ENCODE assay signal across 8 cellular contexts in genomic region chr2:220533485-220533884, GRCh38.
DNase-seq lines count a peak whose midpoint lies in the region; ATAC-seq lines count a peak whose summit lies in the region.

No MANE protein-coding gene starts in this region.

- CTCF ChIA-PET in activated CD4-positive, alpha-beta T cell treated with anti-CD3 and anti-CD28 coated beads, Interleukin-2, amount 10 ng/mL, durations not matched to agents 7 days and 5 days (lab: Charles Lee), result no interaction called here

- no peak overlapping the region for H3K4me3 ChIP-seq in effector memory CD4-positive, alpha-beta T cell (ENCODE audit: insufficient read depth, low read depth, low read length, poor library complexity, severe bottlenecking)

- no peaks in the 10 kb centered on the region for H3K27me3 Mint-ChIP-seq in activated CD4-positive, alpha-beta T cell treated with anti-CD3 and anti-CD28 coated beads, Interleukin-2, amount 10 ng/mL, durations not matched to agents 7 days and 5 days

- POLR2A ChIA-PET in activated CD4-positive, alpha-beta T cell treated with anti-CD3 and anti-CD28 coated beads, Interleukin-2, amount 10 ng/mL, durations not matched to agents 7 days and 5 days (lab: Charles Lee), result no interaction called here

- peaks cover 10% of the 10 kb centered on the region for H3K9me3 Mint-ChIP-seq in activated CD4-positive, alpha-beta T cell treated with anti-CD3 and anti-CD28 coated beads, Interleukin-2, amount 10 ng/mL, durations not matched to agents 7 days and 5 days

- H3K4me1 ChIP-seq in effector memory CD4-positive, alpha-beta T cell (ENCODE audit: control insufficient read depth, insufficient read depth, low read length, poor library complexity, severe bottlenecking), result no peaks in the 10 kb centered on the region

- H3K4me1 Mint-ChIP-seq in activated CD4-positive, alpha-beta T cell treated with anti-CD3 and anti-CD28 coated beads, Interleukin-2, amount 10 ng/mL, durations not matched to agents 7 days and 5 days, result no peaks in the 10 kb centered on the region

- no peaks in the 10 kb centered on the region for H3K36me3 Mint-ChIP-seq in activated CD4-positive, alpha-beta T cell treated with anti-CD3 and anti-CD28 coated beads, Interleukin-2, amount 10 ng/mL, durations not matched to agents 7 days and 5 days (ENCODE audit: low read depth)

- peak; percentile 72 for DNase-seq in ELF-1 (ENCODE audit: low read depth, low spot score)
- peak; percentile 41 for DNase-seq in NAMALWA (ENCODE audit: low spot score)
- DNase-seq in fibroblast of gingiva (ENCODE audit: low read depth), result peak; percentile 4
- no peak for DNase-seq in NCI-H2029 (lab: John Stamatoyannopoulos, UW)
- DNase-seq in effector memory CD4-positive, alpha-beta T cell, result no peak
- DNase-seq in activated CD4-positive, alpha-beta T cell treated with anti-CD3 and anti-CD28 coated beads, Interleukin-2, amount 10 ng/mL, durations not matched to agents 7 days and 5 days, result no peak
- no peak for DNase-seq in NCI-H446 (lab: John Stamatoyannopoulos, UW)

- H3K36me3 ChIP-seq in effector memory CD4-positive, alpha-beta T cell (ENCODE audit: control insufficient read depth, insufficient read depth, low read length), result no peaks in the 10 kb centered on the region

- no peak overlapping the region for H3K27ac ChIP-seq in effector memory CD4-positive, alpha-beta T cell (ENCODE audit: insufficient read depth, low read length, poor library complexity, severe bottlenecking)

- no peak overlapping the region for H3K27ac Mint-ChIP-seq in activated CD4-positive, alpha-beta T cell treated with anti-CD3 and anti-CD28 coated beads, Interleukin-2, amount 10 ng/mL, durations not matched to agents 7 days and 5 days

- H3K4me3 Mint-ChIP-seq in activated CD4-positive, alpha-beta T cell treated with anti-CD3 and anti-CD28 coated beads, Interleukin-2, amount 10 ng/mL, durations not matched to agents 7 days and 5 days, result no peak overlapping the region

- no peaks in the 10 kb centered on the region for H3K9me3 ChIP-seq in effector memory CD4-positive, alpha-beta T cell (ENCODE audit: control insufficient read depth, low read length)

- peak; percentile 80 for ATAC-seq in GM21717 (IDR thresholded peaks at IDR 0.05; ENCODE audit: unreplicated experiment)

- H3K27me3 ChIP-seq in effector memory CD4-positive, alpha-beta T cell (replicated peaks; ENCODE audit: control insufficient read depth, insufficient read depth, low read length, poor library complexity, severe bottlenecking), result no peaks in the 10 kb centered on the region

Comparison
In these comparisons a context has a peak if more than half of its experiments do, and no peak if none do; other contexts are left out.
1. DNase-seq: peak in ELF-1 (single experiment), NAMALWA (single experiment) and fibroblast of gingiva (single experiment); none in NCI-H2029 (single experiment), effector memory CD4-positive, alpha-beta T cell (0 of 3), activated CD4-positive, alpha-beta T cell treated with anti-CD3 and anti-CD28 coated beads, Interleukin-2, amount 10 ng/mL, durations not matched to agents 7 days and 5 days (single experiment) and NCI-H446 (0 of 2).